In the genomic region with DNA sequence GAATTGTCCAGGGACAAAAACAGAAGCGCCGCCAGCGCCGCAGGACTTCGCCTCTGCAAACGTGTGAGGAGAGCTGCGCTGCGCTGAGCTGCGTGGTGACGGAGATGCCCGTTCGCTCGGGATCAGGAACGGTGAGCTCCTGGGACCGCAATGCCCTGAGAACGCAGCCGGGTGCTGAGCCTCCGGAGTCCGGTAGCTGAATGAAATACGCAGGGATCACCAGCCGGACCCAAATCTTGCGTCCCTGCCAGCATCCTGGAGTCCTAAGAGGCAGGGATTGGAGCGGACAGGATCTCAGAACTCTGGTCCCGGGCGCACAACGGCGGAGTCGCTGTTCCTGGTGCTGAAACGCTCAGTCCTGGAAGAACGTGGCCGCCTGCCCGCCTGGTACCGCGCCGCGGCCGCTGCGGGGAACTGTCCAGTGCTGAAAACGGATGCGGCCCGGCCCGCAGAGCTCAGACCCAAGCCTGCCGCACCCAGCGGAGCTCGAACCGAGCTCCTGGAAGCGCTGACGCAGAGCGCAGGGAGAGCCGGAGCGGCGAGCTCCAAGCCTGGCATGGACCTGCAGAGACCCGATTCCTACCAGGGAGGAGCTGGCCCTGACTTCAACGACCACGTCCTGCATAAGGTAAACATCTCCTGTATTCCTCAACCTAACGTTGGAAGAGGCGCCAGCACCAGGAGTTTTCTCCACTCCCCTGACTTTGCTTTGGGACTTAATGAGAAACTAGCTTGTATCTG, we compare ENCODE assay signal across 9 cellular contexts. TPM values are rescaled to one million over a fixed set of nuclear protein-coding genes. Genes with fewer than 3 reads are reported as not detected.
DNase-seq lines count a peak whose midpoint lies in the region; ATAC-seq and TF ChIP-seq lines count a peak whose summit lies in the region.
"Had no signal": no experiment of that assay in that cellular context is flagged by ENCODE, and none has a peak within 500 bp of the region (broad histone marks: within the 10 kb centered on the region; RNA-seq: fewer than 3 reads in every experiment).

No MANE protein-coding gene starts in this region.

- H3K4me1 ChIP-seq in RWPE2 (ENCODE audit: insufficient read depth, poor library complexity, severe bottlenecking), result no peaks in the 10 kb centered on the region
- no peaks in the 10 kb centered on the region for H3K4me1 ChIP-seq in cardiac muscle cell (ENCODE audit: low read depth)
- no peaks in the 10 kb centered on the region for H3K4me1 ChIP-seq in upper lobe of right lung
- H3K4me1 ChIP-seq: suprapubic skin had no signal

- H3K4me3 Mint-ChIP-seq in activated naive CD4-positive, alpha-beta T cell treated with anti-CD3 and anti-CD28 coated beads, Interleukin-2, amount 10 ng/mL, durations not matched to agents 7 days and 5 days, result no peak overlapping the region

- CTCF ChIA-PET in activated naive CD4-positive, alpha-beta T cell treated with anti-CD3 and anti-CD28 coated beads, Interleukin-2, amount 10 ng/mL, durations not matched to agents 7 days and 5 days (lab: Charles Lee), result interaction anchor here (1.4 to 5.3 kb wide), 3 partner anchors 14 to 66 kb away, joined by 5 to 29 read pairs (median 7); a partner anchor contains a TSS

- no peaks in the 10 kb centered on the region for H3K36me3 Mint-ChIP-seq in activated naive CD4-positive, alpha-beta T cell treated with anti-CD3 and anti-CD28 coated beads, Interleukin-2, amount 10 ng/mL, durations not matched to agents 7 days and 5 days

- ATAC-seq in RWPE2 (ENCODE audit: low read depth) (peak; percentile 95), upper lobe of right lung (peak; percentile 99), GM21619 (IDR thresholded peaks at IDR 0.05; ENCODE audit: unreplicated experiment) (no peak)

- intact Hi-C loops in posterior cingulate gyrus (cut with DNase I), result no loop called here
- intact Hi-C loops in upper lobe of right lung (cut with DNase I), result no loop called here

- no peaks in the 10 kb centered on the region for H3K4me1 Mint-ChIP-seq in activated naive CD4-positive, alpha-beta T cell treated with anti-CD3 and anti-CD28 coated beads, Interleukin-2, amount 10 ng/mL, durations not matched to agents 7 days and 5 days

- H3K9me3 ChIP-seq in RWPE2 (ENCODE audit: severe bottlenecking), result no peaks in the 10 kb centered on the region
- no peaks in the 10 kb centered on the region for H3K9me3 ChIP-seq in cardiac muscle cell (ENCODE audit: low read depth)
- H3K9me3 ChIP-seq in upper lobe of right lung, result no peaks in the 10 kb centered on the region
- H3K9me3 ChIP-seq: suprapubic skin had no signal

- H3K4me3 ChIP-seq in RWPE2 (ENCODE audit: severe bottlenecking) (no peak overlapping the region), cardiac muscle cell (no peak overlapping the region), upper lobe of right lung (no peak overlapping the region)
- H3K4me3 ChIP-seq: suprapubic skin had no signal

- H3K27me3 ChIP-seq in RWPE2 (ENCODE audit: insufficient read depth, poor library complexity, severe bottlenecking) (peaks cover 39% of the 10 kb centered on the region), cardiac muscle cell (peaks cover 88% of the 10 kb centered on the region), upper lobe of right lung (peaks cover 8% of the 10 kb centered on the region)

- peak; percentile 42 for DNase-seq in ELR (ENCODE audit: low read depth)
- DNase-seq in RWPE2 (ENCODE audit: low spot score), result peak; percentile 76
- DNase-seq in activated naive CD4-positive, alpha-beta T cell treated with anti-CD3 and anti-CD28 coated beads, Interleukin-2, amount 10 ng/mL, durations not matched to agents 7 days and 5 days, result peak; percentile 89
- peak; percentile 90 to 95 for DNase-seq in cardiac muscle cell (ENCODE audit: low read depth in 1 of 2, low spot score in 1 of 2)
- DNase-seq in posterior cingulate gyrus, result peak; percentile 34 to 93 (median 64)
- peak; percentile 90 for DNase-seq in upper lobe of right lung
- no peak for DNase-seq in DMS114 treated with DMSO at 0.1 percent for 48 hours (lab: John Stamatoyannopoulos, UW; ENCODE audit: unreplicated experiment)

- no peak overlapping the region for H3K27ac Mint-ChIP-seq in activated naive CD4-positive, alpha-beta T cell treated with anti-CD3 and anti-CD28 coated beads, Interleukin-2, amount 10 ng/mL, durations not matched to agents 7 days and 5 days

- TF ChIP-seq CTCF in RWPE2 (IDR thresholded peaks at IDR 0.05; ENCODE audit: poor library complexity, severe bottlenecking) (no peak), cardiac muscle cell (IDR thresholded peaks at IDR 0.05; ENCODE audit: low read depth, low read length) (no peak), upper lobe of right lung (IDR thresholded peaks at IDR 0.05) (no peak)

- H3K27me3 Mint-ChIP-seq in activated naive CD4-positive, alpha-beta T cell treated with anti-CD3 and anti-CD28 coated beads, Interleukin-2, amount 10 ng/mL, durations not matched to agents 7 days and 5 days, result peaks cover 83% of the 10 kb centered on the region

- H3K36me3 ChIP-seq in RWPE2 (ENCODE audit: low read depth) (no peaks in the 10 kb centered on the region), cardiac muscle cell (no peaks in the 10 kb centered on the region), upper lobe of right lung (no peaks in the 10 kb centered on the region)
- H3K36me3 ChIP-seq: suprapubic skin had no signal

- H3K27ac ChIP-seq in RWPE2 (ENCODE audit: poor library complexity, severe bottlenecking), result no peak overlapping the region
- H3K27ac ChIP-seq in cardiac muscle cell, result no peak overlapping the region
- no peak overlapping the region for H3K27ac ChIP-seq in upper lobe of right lung
- H3K27ac ChIP-seq: suprapubic skin had no signal

- peaks cover 4% of the 10 kb centered on the region for H3K9me3 Mint-ChIP-seq in activated naive CD4-positive, alpha-beta T cell treated with anti-CD3 and anti-CD28 coated beads, Interleukin-2, amount 10 ng/mL, durations not matched to agents 7 days and 5 days

RNA-seq across cellular contexts. Expression of a gene that starts 41.5 kb away (rescaled TPM):
- not detected in 2 replicates for total RNA-seq in cardiac muscle cell
- not detected in 2 replicates for polyA plus RNA-seq in cardiac muscle cell
- total RNA-seq in upper lobe of right lung, result 38.0 TPM
- total RNA-seq: suprapubic skin had no signal

RNA-seq across cellular contexts. Expression of a gene that starts 47.7 kb away (rescaled TPM):
- total RNA-seq in cardiac muscle cell (0.07 TPM in 1 of 2 replicates, not detected in the other), upper lobe of right lung (6.5 TPM)
- 0.34 TPM in 1 of 2 replicates, not detected in the other for polyA plus RNA-seq in cardiac muscle cell

Comparison
In these comparisons a context has a peak if more than half of its experiments do, and no peak if none do; other contexts are left out.
1. RNA of a gene that starts 41.5 kb away (total RNA-seq): 38.0 TPM in upper lobe of right lung (single experiment); not detected in cardiac muscle cell; every median in the first group is over 10 times any median in the second.